8 cellular contexts compared by ENCODE assay signal in genomic region chr2:86035883-86036789, GRCh38.
DNase-seq lines count a peak whose midpoint lies in the region; ATAC-seq and TF ChIP-seq lines count a peak whose summit lies in the region.

No MANE protein-coding gene starts in this region.

- peaks cover 0 to 28% (median 8%) of the 10 kb centered on the region in 4 donors for H3K36me3 ChIP-seq in right lobe of liver

- DNase-seq in NCI-H1694 (lab: John Stamatoyannopoulos, UW) (peak; percentile 99), right lobe of liver (peak; percentile 71 to 83 (median 78)), cerebellar nuclear complex (lab: John Stamatoyannopoulos, UW) (no peak)
- peak; percentile 32 for DNase-seq in stimulated activated CD8-positive, alpha-beta memory T cell treated with anti-CD3 and anti-CD28 coated beads, Interleukin-12 subunit alpha, Interleukin-12 subunit beta, amount 100 ng/mL, for 1 hour (ENCODE audit: low read depth)

- H3K4me3 ChIP-seq in WI38 (ENCODE audit: low read depth, low read length) (0 out of 2 replicates have a peak overlapping the region, but pooled peaks have one; percentile 18), right lobe of liver (no peak overlapping the region)

- TF ChIP-seq CTCF in WI38 (IDR thresholded peaks at IDR 0.05; ENCODE audit: low read depth, low read length) (peak; percentile 18; the same call in 1 of the 2 replicates), right lobe of liver (IDR thresholded peaks at IDR 0.05) (peak; percentile 24 to 50 (median 48))

- no peaks in the 10 kb centered on the region for H3K27me3 ChIP-seq in right lobe of liver

- H3K9me3 ChIP-seq in right lobe of liver = no peaks in the 10 kb centered on the region

- ATAC-seq in HG02798 (IDR thresholded peaks at IDR 0.05; ENCODE audit: poor library complexity, unreplicated experiment) (peak; percentile 79), right lobe of liver (peak; percentile 80 to 84 (median 84))

- H3K4me1 ChIP-seq in right lobe of liver = peaks cover 0 to 35% (median 11%) of the 10 kb centered on the region in 4 donors

- peak overlapping the region; percentile 94 for H3K27ac ChIP-seq in cingulate gyrus (ENCODE audit: low read depth, low read length)
- peak overlapping the region; percentile 11 to 68 (median 63) for H3K27ac ChIP-seq in right lobe of liver

- intact Hi-C loops in right lobe of liver (cut with DNase I) = loop anchor here in 1 of 2 donors (10.0 kb wide), 1 partner anchor 151 kb away; the partner anchor contains the start of gene ST3GAL5

- WGBS in right lobe of liver (ENCODE audit: insufficient coverage, low coverage, low lambda C conversion rate, missing lambda C conversion rate) = 19% methylated on average over 8 of the region's 12 CpGs

- TF ChIP-seq POLR2A in GM15510 (IDR thresholded peaks at IDR 0.05; ENCODE audit: borderline replicate concordance, extremely low read depth, insufficient read length) = peak; percentile 56
- TF ChIP-seq POLR2A in right lobe of liver (IDR thresholded peaks at IDR 0.05) = peak; percentile 40

Comparison
In these comparisons a context has a peak if more than half of its experiments do, and no peak if none do; other contexts are left out.
1. DNase-seq: peak in NCI-H1694 (single experiment), right lobe of liver (3 of 3) and stimulated activated CD8-positive, alpha-beta memory T cell treated with anti-CD3 and anti-CD28 coated beads, Interleukin-12 subunit alpha, Interleukin-12 subunit beta, amount 100 ng/mL, for 1 hour (single experiment); none in cerebellar nuclear complex (0 of 2).